ENCODE assay signal across 13 cellular contexts in genomic region chr1:201896951-201897391, GRCh38. TPM values are rescaled to one million over a fixed set of nuclear protein-coding genes. Genes with fewer than 3 reads are reported as not detected.
DNase-seq lines count a peak whose midpoint lies in the region; ATAC-seq and TF ChIP-seq lines count a peak whose summit lies in the region.
"Had no signal": no experiment of that assay in that cellular context is flagged by ENCODE, and none has a peak within 500 bp of the region (broad histone marks: within the 10 kb centered on the region; RNA-seq: fewer than 3 reads in every experiment).

No MANE protein-coding gene starts in this region.

- peak; percentile 44 for TF ChIP-seq CTCF in epithelial cell of proximal tubule (conservative IDR thresholded peaks at IDR 0.05; ENCODE audit: low read depth, low read length)

- peak; percentile 26 for DNase-seq in Caki2 (ENCODE audit: low read depth)
- peak; percentile 46 for DNase-seq in NCI-H69 (lab: John Stamatoyannopoulos, UW)
- no peak for DNase-seq in epithelial cell of proximal tubule (ENCODE audit: low read depth)
- DNase-seq in myocyte (ENCODE audit: low read depth) = peak; percentile 84
- no peak for DNase-seq in hippocampal formation (lab: John Stamatoyannopoulos, UW)
- no peak for DNase-seq in stimulated activated naive CD8-positive, alpha-beta T cell treated with anti-CD3 and anti-CD28 coated beads, Interleukin-15, Interleukin-2, amounts not matched to agents 100 U/mL and 50 U/mL, for 24 hours
- no peak for DNase-seq in erythroblast (lab: John Stamatoyannopoulos, UW)
- DNase-seq: spleen; stimulated activated naive CD4-positive, alpha-beta T cell had no signal

- no peak for TF ChIP-seq POLR2A in erythroblast (IDR thresholded peaks at IDR 0.05; ENCODE audit: low read length)

- in situ Hi-C loops in Caki2 (cut with HindIII; ENCODE audit: low pct_unique_long_range_greater_than_20kb, low sequenced_read_pairs) = no loop called here

- ATAC-seq in stimulated activated naive CD8-positive, alpha-beta T cell treated with anti-CD3 and anti-CD28 coated beads, Interleukin-15, Interleukin-2, amounts not matched to agents 100 U/mL and 50 U/mL, for 24 hours = no peak
- ATAC-seq in HG03432 (IDR thresholded peaks at IDR 0.05; ENCODE audit: unreplicated experiment) = no peak

- no peak overlapping the region for H3K4me3 ChIP-seq in epithelial cell of proximal tubule (ENCODE audit: low read depth, low read length)
- H3K4me3 ChIP-seq: lung, spleen had no signal

RNA-seq across cellular contexts. Expression of gene SHISA4, which starts 8.3 kb away (rescaled TPM):
- 36.4 and 36.9 TPM in 2 replicates for total RNA-seq in Caki2 (2014; rRNA removed; shearing (Covaris generic); ENCODE audit: low replicate concordance)
- 10.9 and 22.4 TPM in 2 replicates for total RNA-seq in epithelial cell of proximal tubule
- 167 and 196 TPM in 2 replicates for total RNA-seq in myocyte
- polyA plus RNA-seq in myocyte (2012) = 71.9 TPM

RNA-seq across cellular contexts. Expression of gene LMOD1, which starts 49.4 kb away (rescaled TPM):
- not detected in 2 replicates for total RNA-seq in Caki2 (2014; rRNA removed; shearing (Covaris generic); ENCODE audit: low replicate concordance)
- total RNA-seq in epithelial cell of proximal tubule (not detected in 2 replicates), myocyte (3.2 and 6.0 TPM in 2 replicates)
- polyA plus RNA-seq in myocyte (2012) = 12.2 TPM
- total RNA-seq: dermis microvascular lymphatic vessel endothelial cell, SK-MEL-5 had no signal

RNA-seq across cellular contexts. Expression of gene TIMM17A, which starts 58.3 kb away (rescaled TPM):
- 48.8 and 56.4 TPM in 2 replicates for total RNA-seq in Caki2 (2014; rRNA removed; shearing (Covaris generic); ENCODE audit: low replicate concordance)
- total RNA-seq in epithelial cell of proximal tubule (59.6 and 81.5 TPM in 2 replicates), myocyte (38.9 and 59.4 TPM in 2 replicates)
- polyA plus RNA-seq in myocyte (2012) = 60.9 TPM

Comparison
In these comparisons a context has a peak if more than half of its experiments do, and no peak if none do; other contexts are left out.
1. DNase-seq: peak in Caki2 (single experiment), NCI-H69 (single experiment) and myocyte (single experiment); none in epithelial cell of proximal tubule (single experiment), hippocampal formation (0 of 2), stimulated activated naive CD8-positive, alpha-beta T cell treated with anti-CD3 and anti-CD28 coated beads, Interleukin-15, Interleukin-2, amounts not matched to agents 100 U/mL and 50 U/mL, for 24 hours (single experiment) and erythroblast (0 of 2).